In the genomic region with DNA sequence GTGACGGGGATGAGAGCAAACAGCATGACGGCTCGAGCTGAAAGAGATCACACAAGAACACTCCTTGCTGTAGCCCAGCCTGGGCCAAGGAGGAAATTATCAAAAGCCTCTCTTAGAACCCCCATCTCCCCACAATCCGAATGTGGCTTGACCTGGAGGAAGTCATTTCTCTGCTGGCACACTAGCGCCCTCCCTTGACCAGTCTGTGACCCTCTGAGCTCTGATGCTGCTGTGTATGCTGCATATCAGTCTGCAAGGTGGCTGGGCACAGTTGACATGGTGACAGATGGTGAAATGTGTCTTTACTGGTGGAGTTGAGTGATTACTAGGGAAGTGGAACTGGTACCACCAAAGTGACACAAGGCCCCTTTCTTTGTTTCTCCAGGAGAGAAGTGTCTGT, we compare ENCODE assay signal across 12 cellular contexts. TPM values are rescaled to one million over a fixed set of nuclear protein-coding genes. Genes with fewer than 3 reads are reported as not detected.
DNase-seq lines count a peak whose midpoint lies in the region; TF ChIP-seq lines count a peak whose summit lies in the region.
"Had no signal": no experiment of that assay in that cellular context is flagged by ENCODE, and none has a peak within 500 bp of the region (broad histone marks: within the 10 kb centered on the region; RNA-seq: fewer than 3 reads in every experiment).

No MANE protein-coding gene starts in this region.

- H3K27ac ChIP-seq in HL-60 (replicated peaks) (no peak overlapping the region), WERI-Rb-1 (no peak overlapping the region)
- H3K27ac ChIP-seq: tibial nerve had no signal

- H3K9me3 ChIP-seq in WERI-Rb-1 (ENCODE audit: severe bottlenecking) = no peaks in the 10 kb centered on the region
- H3K9me3 ChIP-seq in MG63 = peaks cover 13% of the 10 kb centered on the region
- H3K9me3 ChIP-seq: tibial nerve had no signal

- DNase-seq in NCI-H524 (lab: John Stamatoyannopoulos, UW) (peak; percentile 1 to 38), NCI-H524 treated with DMSO at 0.1 percent for 48 hours (lab: John Stamatoyannopoulos, UW) (no peak), HL-60 (ENCODE audit: low read depth in 1 of 2, low spot score in 1 of 2) (peak; percentile 57 to 88), WERI-Rb-1 (peak; percentile 30), midbrain (lab: John Stamatoyannopoulos, UW) (peak; percentile 15), MG63 (no peak), SK-N-DZ (ENCODE audit: low spot score) (no peak), germinal center (ENCODE audit: low spot score) (no peak)

- H3K27me3 ChIP-seq in HL-60 (ENCODE audit: insufficient read depth, poor library complexity, severe bottlenecking) (no peaks in the 10 kb centered on the region), WERI-Rb-1 (ENCODE audit: insufficient read depth, low read depth, severe bottlenecking) (no peaks in the 10 kb centered on the region), MG63 (no peaks in the 10 kb centered on the region)

- TF ChIP-seq CTCF in HL-60 (IDR thresholded peaks at IDR 0.05; ENCODE audit: insufficient read depth, low read length) (peak; percentile 52), WERI-Rb-1 (IDR thresholded peaks at IDR 0.05; ENCODE audit: low read depth, low read length) (peak; percentile 80)

- H3K4me3 ChIP-seq in HL-60 (replicated peaks; ENCODE audit: insufficient read depth, low read length) (no peak overlapping the region), WERI-Rb-1 (ENCODE audit: low read depth, low read length) (no peak overlapping the region), MG63 (no peak overlapping the region)
- H3K4me3 ChIP-seq: tibial nerve had no signal

- H3K36me3 ChIP-seq in WERI-Rb-1 = no peaks in the 10 kb centered on the region
- peaks cover 4% of the 10 kb centered on the region for H3K36me3 ChIP-seq in MG63
- H3K36me3 ChIP-seq: tibial nerve had no signal

RNA-seq across cellular contexts. Expression of a gene that starts 3.3 kb away (rescaled TPM):
- total RNA-seq in MG63 (2014; rRNA removed; shearing (Covaris generic); ENCODE audit: low replicate concordance) = not detected in 2 replicates
- not detected in 2 replicates for polyA plus RNA-seq in SK-N-DZ (2014; cell fraction: cytosol; rRNA removed)
- not detected in 2 replicates for polyA plus RNA-seq in SK-N-DZ (2014; cell fraction: nucleus; rRNA removed)
- total RNA-seq: HT1080, RPMI7951 had no signal
- polyA plus RNA-seq: neural cell had no signal

Comparison
In these comparisons a context has a peak if more than half of its experiments do, and no peak if none do; other contexts are left out.
1. DNase-seq: peak in NCI-H524 (2 of 2), HL-60 (2 of 2), WERI-Rb-1 (single experiment) and midbrain (single experiment); none in NCI-H524 treated with DMSO at 0.1 percent for 48 hours (single experiment), MG63 (single experiment), SK-N-DZ (single experiment) and germinal center (single experiment).